In genomic region chr3:189833996-189834395, GRCh38 we compare ENCODE assay signal across 27 cellular contexts.
DNase-seq lines count a peak whose midpoint lies in the region; TF ChIP-seq lines count a peak whose summit lies in the region.
"Had no signal": no experiment of that assay in that cellular context is flagged by ENCODE, and none has a peak within 500 bp of the region (broad histone marks: within the 10 kb centered on the region; RNA-seq: fewer than 3 reads in every experiment).

No MANE protein-coding gene starts in this region.

- no peak for TF ChIP-seq CTCF in esophagus squamous epithelium (IDR thresholded peaks at IDR 0.05)
- TF ChIP-seq CTCF in GM13977 (IDR thresholded peaks at IDR 0.05; ENCODE audit: extremely low read depth, insufficient read depth, missing control alignments) = no peak

- H3K36me3 ChIP-seq in esophagus squamous epithelium (peaks cover 0 to 10% (median 0%) of the 10 kb centered on the region in 3 donors), H7 (replicated peaks; ENCODE audit: control insufficient read depth, insufficient read depth, low read length) (no peaks in the 10 kb centered on the region)
- H3K36me3 ChIP-seq: gastrocnemius medialis, ovary, uterus had no signal

- intact Hi-C loops in esophagus squamous epithelium (cut with DNase I) = loop anchor here (10.0 kb wide), 1 partner anchor 439 kb away; no protein-coding TSS in a partner anchor

- in situ Hi-C loops in GM13977 (cut with MboI; ENCODE audit: low pct_unique_long_range_greater_than_20kb, low sequenced_read_pairs, unreplicated experiment) = no loop called here

- no peaks in the 10 kb centered on the region for H3K9me3 ChIP-seq in esophagus squamous epithelium
- H3K9me3 ChIP-seq: body of pancreas, gastrocnemius medialis, ovary, uterus had no signal

- TF ChIP-seq POLR2A in esophagus squamous epithelium (IDR thresholded peaks at IDR 0.05) = no peak

- H3K27me3 ChIP-seq in esophagus squamous epithelium (no peaks in the 10 kb centered on the region), H7 (ENCODE audit: control insufficient read depth, insufficient read depth, low read length) (no peaks in the 10 kb centered on the region)
- H3K27me3 ChIP-seq: body of pancreas, gastrocnemius medialis, ovary, uterus had no signal

- H3K4me1 ChIP-seq in esophagus squamous epithelium = peaks cover 0 to 74% (median 19%) of the 10 kb centered on the region in 3 donors
- H3K4me1 ChIP-seq: body of pancreas, uterus had no signal

- DNase-seq in HPDE6-E6E7 (ENCODE audit: extremely low spot score) (peak; percentile 41), RPMI7951 (ENCODE audit: low read depth) (peak; percentile 47), esophagus squamous epithelium (lab: John Stamatoyannopoulos, UW) (peak; percentile 4), H7 (no peak), GM13977 (ENCODE audit: low spot score) (no peak), SHP77 treated with DMSO at 0.1 percent for 48 hours (lab: John Stamatoyannopoulos, UW) (no peak)
- no peak for DNase-seq in central memory CD4-positive, alpha-beta T cell
- DNase-seq: activated CD4-positive, alpha-beta memory T cell treated with anti-CD3 and anti-CD28 coated beads for 36 hours; activated CD8-positive, alpha-beta memory T cell treated with anti-CD3 and anti-CD28 coated beads, Interleukin-2, amount 50 U/mL, for 4 hours; activated naive CD4-positive, alpha-beta T cell treated with anti-CD3 and anti-CD28 coated beads, Interleukin-2, amount 50 U/mL, for 16 hours; body of pancreas; CD8-positive, alpha-beta T cell; gastrocnemius medialis; hippocampal formation; left cardiac atrium; MM.1S; NCI-H1417; NCI-H2029; NCI-H226; NCI-H526 treated with DMSO at 0.1 percent for 48 hours; ovary; retina; stimulated activated naive CD4-positive, alpha-beta T cell; uterus had no signal

- peak overlapping the region in 3 of 4 donors; percentile 60 to 89 (median 81) for H3K27ac ChIP-seq in esophagus squamous epithelium
- H3K27ac ChIP-seq in skin epidermis = peak overlapping the region in 15 of 21 experiments; percentile 5 to 78 (median 68)
- H3K27ac ChIP-seq: body of pancreas, KMS-11, ovary, uterus had no signal

- 47 to 63% methylated on average over 8 of the region's 8 CpGs for WGBS in esophagus squamous epithelium, 2 donors

- H3K4me3 ChIP-seq in esophagus squamous epithelium = no peak overlapping the region
- no peak overlapping the region for H3K4me3 ChIP-seq in skin epidermis
- H3K4me3 ChIP-seq in H7 (ENCODE audit: insufficient read depth, low read depth, low read length) = no peak overlapping the region
- H3K4me3 ChIP-seq: body of pancreas, gastrocnemius medialis, GM12878, ovary, uterus had no signal

Comparison
In these comparisons a context has a peak if more than half of its experiments do, and no peak if none do; other contexts are left out.
1. DNase-seq: peak in HPDE6-E6E7 (single experiment), RPMI7951 (single experiment) and esophagus squamous epithelium (single experiment); none in H7 (single experiment), GM13977 (single experiment), central memory CD4-positive, alpha-beta T cell (single experiment) and SHP77 treated with DMSO at 0.1 percent for 48 hours (single experiment).